In genomic region chr1:175130649-175131045, GRCh38 we compare ENCODE assay signal across 1 cellular context.
TF ChIP-seq lines count a peak whose summit lies in the region.

No MANE protein-coding gene starts in this region.

TF ChIP-seq in SK-N-SH treated with all-trans-retinoic acid at 6 μM for 48 hours, 23 proteins besides CTCF, POLR2A, EP300 and RAD21 (continued from another document):
- TF ChIP-seq PATZ1 (CRISPR knock-in tag; IDR thresholded peaks at IDR 0.05; ENCODE audit: borderline replicate concordance) (no peak), ZNF565 (CRISPR knock-in tag; conservative IDR thresholded peaks at IDR 0.05; ENCODE audit: low read depth) (no peak)
